Comparison of ENCODE assay signal across 1 cellular context in the genomic region with DNA sequence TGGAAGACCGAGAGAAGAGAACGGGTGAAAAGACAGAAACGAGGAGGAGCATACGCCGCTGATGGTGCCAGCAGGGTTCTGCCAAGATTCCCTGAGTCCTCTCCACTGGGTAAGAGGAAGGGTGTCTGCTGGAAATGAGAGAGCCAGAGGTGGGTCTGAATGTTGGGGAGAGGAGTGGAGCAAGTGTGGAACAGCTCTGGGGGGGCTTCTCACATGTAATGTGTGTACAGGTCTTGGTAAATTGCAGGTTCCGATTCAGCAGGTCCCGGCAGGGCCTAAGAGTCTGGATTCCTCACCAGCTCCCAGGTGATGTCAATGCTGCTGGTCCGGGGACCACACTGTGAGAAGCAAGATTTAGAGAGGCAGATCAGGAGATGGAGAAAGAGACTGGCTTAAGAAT.
TF ChIP-seq lines count a peak whose summit lies in the region.

No MANE protein-coding gene starts in this region.

TF ChIP-seq in H1, 55 proteins besides CTCF, POLR2A, EP300 and RAD21:
- TF ChIP-seq TCF12 (IDR thresholded peaks at IDR 0.05; ENCODE audit: low read depth, low read length) (no peak), GABPA (IDR thresholded peaks at IDR 0.05; ENCODE audit: borderline replicate concordance, insufficient read depth, low read length) (no peak), TAF1 (IDR thresholded peaks at IDR 0.05; ENCODE audit: low read depth, low read length) (no peak), CREB1 (IDR thresholded peaks at IDR 0.05) (no peak), SIRT6 (IDR thresholded peaks at IDR 0.05; ENCODE audit: low read length) (no peak), CBX5 (IDR thresholded peaks at IDR 0.05; ENCODE audit: low read depth, low read length) (no peak), JUN (IDR thresholded peaks at IDR 0.05; ENCODE audit: low read depth, low read length) (no peak), JUND (IDR thresholded peaks at IDR 0.05; ENCODE audit: low read length) (no peak), SIN3A (conservative IDR thresholded peaks at IDR 0.05 in 1 of 2, IDR thresholded peaks at IDR 0.05 in 1 of 2; ENCODE audit: low read depth in 1 of 2, low read length in 2 of 2) (no peak), POLR2AphosphoS5 (IDR thresholded peaks at IDR 0.05; ENCODE audit: low read depth, low read length) (no peak), HDAC6 (IDR thresholded peaks at IDR 0.05; ENCODE audit: low read depth, low read length) (no peak), NRF1 (IDR thresholded peaks at IDR 0.05; ENCODE audit: low read depth, low read length) (no peak), SRF (IDR thresholded peaks at IDR 0.05; ENCODE audit: low read depth, low read length) (no peak), GTF2F1 (IDR thresholded peaks at IDR 0.05; ENCODE audit: borderline replicate concordance, low read depth, low read length) (no peak), CHD2 (IDR thresholded peaks at IDR 0.05; ENCODE audit: low read length) (no peak)
